36 cellular contexts compared by ENCODE assay signal in genomic region chr13:46350003-46350402, GRCh38.
"Had no signal": no experiment of that assay in that cellular context is flagged by ENCODE, and none has a peak within 500 bp of the region (broad histone marks: within the 10 kb centered on the region; RNA-seq: fewer than 3 reads in every experiment).

No MANE protein-coding gene starts in this region.

- H3K27ac Mint-ChIP-seq: activated CD4-positive, alpha-beta T cell treated with anti-CD3 and anti-CD28 coated beads, Interleukin-2, amount 10 ng/mL, durations not matched to agents 24 days and 14 days; activated CD8-positive, alpha-beta T cell treated with anti-CD3 and anti-CD28 coated beads for 36 hours; activated naive CD4-positive, alpha-beta T cell treated with anti-CD3 and anti-CD28 coated beads, Interleukin-2, amount 50 U/mL, for 24 hours; activated naive CD8-positive, alpha-beta T cell treated with anti-CD3 and anti-CD28 coated beads, Interleukin-2, amount 10 ng/mL, durations not matched to agents 7 days and 5 days; activated T-cell treated with anti-CD3 and anti-CD28 coated beads, Interleukin-2, amount 50 U/mL, for 72 hours; activated T-helper 2 cell treated with anti-CD3 and anti-CD28 coated beads, Interferon-gamma antibody, Interleukin-2, Interleukin-4, amounts not matched to agents 10 μg/mL and 5 μg/mL and 100 μg/mL, durations not matched to agents 14 hours and 24 hours and 36 hours had no signal

- ATAC-seq: activated CD8-positive, alpha-beta T cell treated with anti-CD3 and anti-CD28 coated beads for 36 hours; activated T-cell treated with anti-CD3 and anti-CD28 coated beads, Interleukin-2, amount 50 U/mL, for 72 hours; Right ventricle myocardium inferior; SK-N-SH treated with all-trans-retinoic acid at 6 μM for 48 hours had no signal

- H3K27me3 ChIP-seq: ascending aorta, cardiac muscle cell, MG63 had no signal

- H3K27me3 Mint-ChIP-seq: activated CD4-positive, alpha-beta T cell treated with anti-CD3 and anti-CD28 coated beads, Interleukin-2, amount 10 ng/mL, durations not matched to agents 24 days and 14 days; activated CD8-positive, alpha-beta T cell treated with anti-CD3 and anti-CD28 coated beads for 36 hours; activated naive CD4-positive, alpha-beta T cell treated with anti-CD3 and anti-CD28 coated beads, Interleukin-2, amount 50 U/mL, for 24 hours; activated naive CD8-positive, alpha-beta T cell treated with anti-CD3 and anti-CD28 coated beads, Interleukin-2, amount 10 ng/mL, durations not matched to agents 7 days and 5 days had no signal

- DNase-seq: activated CD4-positive, alpha-beta T cell treated with anti-CD3 and anti-CD28 coated beads, Interleukin-2, amount 10 ng/mL, durations not matched to agents 24 days and 14 days; activated CD4-positive, alpha-beta T cell treated with anti-CD3 and anti-CD28 coated beads, Interleukin-2, amount 50 U/mL, for 4 hours; activated CD4-positive, CD25-positive, alpha-beta regulatory T cell; activated CD8-positive, alpha-beta T cell treated with anti-CD3 and anti-CD28 coated beads for 36 hours; activated gamma-delta T cell; activated naive CD4-positive, alpha-beta T cell treated with Interleukin-2 at 50 U/mL for 16 hours; activated naive CD8-positive, alpha-beta T cell treated with anti-CD3 and anti-CD28 coated beads, Interleukin-2, amount 10 ng/mL, durations not matched to agents 7 days and 5 days; activated T-cell treated with anti-CD3 and anti-CD28 coated beads, Interleukin-2, amount 50 U/mL, for 1 hour; activated T-cell treated with anti-CD3 and anti-CD28 coated beads, Interleukin-2, amount 50 U/mL, for 72 hours; amygdala; Kasumi-1; KG1; MG63; NCI-H1048; NCI-H1105 treated with DMSO at 0.1 percent for 48 hours; NCI-H1436; NCI-H1694; NCI-H2029; NCI-H345; NCI-H526 treated with DMSO at 0.1 percent for 48 hours; NCI-H774; PC-9; SIG-M5; SW 1271; T-helper 1 cell; T-helper 2 cell; T1000; WERI-Rb-1 had no signal

- H2AFZ ChIP-seq: PC-9 had no signal

- H3K4me1 ChIP-seq: ascending aorta had no signal

- H3K4me3 ChIP-seq: ascending aorta, cardiac muscle cell, MG63, PC-9 had no signal

- H3K9me3 ChIP-seq: ascending aorta, MG63 had no signal

- H3K4me2 ChIP-seq: PC-9 had no signal

- H3K36me3 ChIP-seq: ascending aorta, cardiac muscle cell, MG63, WERI-Rb-1 had no signal

- H3K27ac ChIP-seq: ascending aorta, cardiac muscle cell, PC-9, RWPE1, WERI-Rb-1 had no signal

- H3K4me3 Mint-ChIP-seq: activated CD4-positive, alpha-beta T cell treated with anti-CD3 and anti-CD28 coated beads, Interleukin-2, amount 10 ng/mL, durations not matched to agents 24 days and 14 days; activated CD8-positive, alpha-beta T cell treated with anti-CD3 and anti-CD28 coated beads for 36 hours; activated naive CD4-positive, alpha-beta T cell treated with anti-CD3 and anti-CD28 coated beads, Interleukin-2, amount 50 U/mL, for 24 hours; activated naive CD8-positive, alpha-beta T cell treated with anti-CD3 and anti-CD28 coated beads, Interleukin-2, amount 10 ng/mL, durations not matched to agents 7 days and 5 days; activated T-cell treated with anti-CD3 and anti-CD28 coated beads, Interleukin-2, amount 50 U/mL, for 72 hours; central memory CD8-positive, alpha-beta T cell had no signal
